Comparison of ENCODE assay signal across 8 cellular contexts in the genomic region with DNA sequence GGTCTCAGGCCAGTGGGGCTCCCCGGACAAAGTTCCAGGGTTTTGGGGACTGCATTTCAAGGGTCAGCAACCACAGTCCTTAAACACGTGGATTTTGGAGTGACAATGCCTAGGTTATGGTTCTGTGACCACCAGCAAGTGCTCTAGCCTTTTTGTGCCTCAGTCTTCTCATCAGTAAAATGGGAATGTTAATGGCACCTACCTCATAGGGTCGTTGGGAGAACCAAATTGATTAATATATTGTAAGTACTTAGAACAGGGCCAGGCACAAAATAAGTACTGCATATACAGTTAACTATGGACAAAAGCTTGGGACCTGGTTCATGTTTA. TPM values are rescaled to one million over a fixed set of nuclear protein-coding genes. Genes with fewer than 3 reads are reported as not detected.
DNase-seq lines count a peak whose midpoint lies in the region; ATAC-seq and TF ChIP-seq lines count a peak whose summit lies in the region.

No MANE protein-coding gene starts in this region.

- intact Hi-C loops in activated CD4-positive, alpha-beta memory T cell treated with anti-CD3 and anti-CD28 coated beads for 36 hours (cut with micrococcal nuclease): loop anchor here (1.0 kb wide), 1 partner anchor 9 kb away; no protein-coding TSS in a partner anchor
- intact Hi-C loops in gastrocnemius medialis (cut with DNase I; ENCODE audit: low total_unique reads): no loop called here

- H3K27ac ChIP-seq in GM23248 (peak overlapping the region; percentile 99), foreskin keratinocyte (peak overlapping the region; percentile 99), gastrocnemius medialis (peak overlapping the region; percentile 70 to 89 (median 80))

- H3K9me3 ChIP-seq in GM23248 (ENCODE audit: low read depth): no peaks in the 10 kb centered on the region
- H3K9me3 ChIP-seq in gastrocnemius medialis: no peaks in the 10 kb centered on the region

- CTCF ChIA-PET in activated CD4-positive, alpha-beta memory T cell treated with anti-CD3 and anti-CD28 coated beads for 36 hours (lab: Charles Lee): interaction anchor here (2.0 to 4.6 kb wide), 2 partner anchors 93 to 148 kb away, joined by 6 to 28 read pairs; no protein-coding TSS in a partner anchor

- peaks cover 84% of the 10 kb centered on the region for H3K4me1 Mint-ChIP-seq in activated CD4-positive, alpha-beta memory T cell treated with anti-CD3 and anti-CD28 coated beads for 36 hours (ENCODE audit: low read depth)
- peaks cover 33% of the 10 kb centered on the region for H3K4me1 Mint-ChIP-seq in nephron progenitor cell

- H3K79me2 ChIP-seq in GM23248 (ENCODE audit: insufficient read depth): peaks cover 79% of the 10 kb centered on the region

- H3K27me3 ChIP-seq in GM23248 (replicated peaks; ENCODE audit: insufficient read depth): no peaks in the 10 kb centered on the region
- H3K27me3 ChIP-seq in foreskin keratinocyte: no peaks in the 10 kb centered on the region
- H3K27me3 ChIP-seq in gastrocnemius medialis: no peaks in the 10 kb centered on the region

- no peaks in the 10 kb centered on the region for H3K9me3 Mint-ChIP-seq in activated CD4-positive, alpha-beta memory T cell treated with anti-CD3 and anti-CD28 coated beads for 36 hours
- H3K9me3 Mint-ChIP-seq in nephron progenitor cell: peaks cover 5% of the 10 kb centered on the region

- TF ChIP-seq CTCF in foreskin keratinocyte (conservative IDR thresholded peaks at IDR 0.05): no peak
- no peak for TF ChIP-seq CTCF in gastrocnemius medialis (IDR thresholded peaks at IDR 0.05 in 4 of 5, conservative IDR thresholded peaks at IDR 0.05 in 1 of 5)
- TF ChIP-seq CTCF in nephron progenitor cell (IDR thresholded peaks at IDR 0.05): no peak

- H3K4me2 ChIP-seq in GM23248 (ENCODE audit: unreplicated experiment): peak overlapping the region; percentile 74

- POLR2A ChIA-PET in activated CD4-positive, alpha-beta memory T cell treated with anti-CD3 and anti-CD28 coated beads for 36 hours (lab: Charles Lee): interaction anchor here (1.8 kb wide), 1 partner anchor 9 kb away, joined by 5 read pairs; no protein-coding TSS in a partner anchor

- peak overlapping the region; percentile 81 for H3K9ac ChIP-seq in GM23248

- H3K27me3 Mint-ChIP-seq in activated CD4-positive, alpha-beta memory T cell treated with anti-CD3 and anti-CD28 coated beads for 36 hours: no peaks in the 10 kb centered on the region
- peaks cover 3% of the 10 kb centered on the region for H3K27me3 Mint-ChIP-seq in nephron progenitor cell (ENCODE audit: low read depth, poor library complexity)

- peaks cover 42% of the 10 kb centered on the region for H3F3A ChIP-seq in GM23248 (ENCODE audit: insufficient read depth)

- ATAC-seq in foreskin keratinocyte: no peak
- ATAC-seq in gastrocnemius medialis: no peak
- ATAC-seq in GM19397 (IDR thresholded peaks at IDR 0.05; ENCODE audit: unreplicated experiment): no peak

- 23 to 36% methylated on average over 3 of the region's 3 CpGs for WGBS in GM23248 (ENCODE audit: low coverage in 1 of 2, low lambda C conversion rate in 2 of 2, missing lambda C conversion rate in 2 of 2), 2 experiments

- H3K27ac Mint-ChIP-seq in activated CD4-positive, alpha-beta memory T cell treated with anti-CD3 and anti-CD28 coated beads for 36 hours: peak overlapping the region; percentile 89
- no peak overlapping the region for H3K27ac Mint-ChIP-seq in nephron progenitor cell

- DNase-seq in GM23248 (no peak), foreskin keratinocyte (no peak), gastrocnemius medialis (no peak), NCI-H1417 (lab: John Stamatoyannopoulos, UW) (no peak), GOT3 (lab: John Stamatoyannopoulos, UW) (no peak), nephron progenitor cell (no peak)
- no peak for DNase-seq in activated CD4-positive, alpha-beta memory T cell treated with anti-CD3 and anti-CD28 coated beads for 36 hours

- H3K4me3 ChIP-seq in GM23248 (no peak overlapping the region), gastrocnemius medialis (peak overlapping the region in 2 of 4 donors; percentile 3 to 13)

- no peaks in the 10 kb centered on the region for H4K20me1 ChIP-seq in GM23248 (ENCODE audit: insufficient read depth)

- peak overlapping the region; percentile 32 for H3K4me3 Mint-ChIP-seq in activated CD4-positive, alpha-beta memory T cell treated with anti-CD3 and anti-CD28 coated beads for 36 hours
- no peak overlapping the region for H3K4me3 Mint-ChIP-seq in nephron progenitor cell

- H3K4me1 ChIP-seq in GM23248 (ENCODE audit: insufficient read depth) (peaks cover 29% of the 10 kb centered on the region), foreskin keratinocyte (peaks cover 36% of the 10 kb centered on the region), gastrocnemius medialis (peaks cover 10 to 17% of the 10 kb centered on the region in 2 donors)

- no peaks in the 10 kb centered on the region for H3K36me3 ChIP-seq in GM23248 (ENCODE audit: low read depth)
- no peaks in the 10 kb centered on the region for H3K36me3 ChIP-seq in gastrocnemius medialis

- H2AFZ ChIP-seq in GM23248: no peak overlapping the region

- H3K9me2 ChIP-seq in GM23248 (ENCODE audit: insufficient read depth): no peaks in the 10 kb centered on the region

- no peak for TF ChIP-seq POLR2A in gastrocnemius medialis (IDR thresholded peaks at IDR 0.05)

- in situ Hi-C loops in GM23248 (cut with MboI): no loop called here
- in situ Hi-C loops in gastrocnemius medialis (cut with MboI; ENCODE audit: low sequenced_read_pairs in 4 of 4): no loop called here

- H3K36me3 Mint-ChIP-seq in activated CD4-positive, alpha-beta memory T cell treated with anti-CD3 and anti-CD28 coated beads for 36 hours: peaks cover 56% of the 10 kb centered on the region
- H3K36me3 Mint-ChIP-seq in nephron progenitor cell (ENCODE audit: low read depth): peaks cover 16% of the 10 kb centered on the region

RNA-seq across cellular contexts. Expression of gene IL4R, which starts 13.8 kb away (rescaled TPM):
- 17.7 and 18.5 TPM in 2 replicates for total RNA-seq in GM23248 (2014; rRNA removed; shearing (Covaris generic))
- polyA plus RNA-seq in GM23248 (2016; fragmentation: Nextera tagmentation; extraction: Ambion mirVana) (11.3 and 11.7 TPM in 2 replicates), foreskin keratinocyte (50.4 and 57.1 TPM in 2 replicates)
- total RNA-seq in activated CD4-positive, alpha-beta memory T cell treated with anti-CD3 and anti-CD28 coated beads for 36 hours: 100 to 1,000 TPM; 146 to 153 TPM
- total RNA-seq in foreskin keratinocyte (78.4 and 83.6 TPM in 2 replicates), gastrocnemius medialis (1 to 10 TPM; 4.5 to 7.4 (median 6.5) TPM)

RNA-seq across cellular contexts. Expression of gene NSMCE1, which starts 59.0 kb away (rescaled TPM):
- 45.3 and 69.3 TPM in 2 replicates for total RNA-seq in GM23248 (2014; rRNA removed; shearing (Covaris generic))
- 99.3 and 107 TPM in 2 replicates for polyA plus RNA-seq in GM23248 (2016; fragmentation: Nextera tagmentation; extraction: Ambion mirVana)
- total RNA-seq in activated CD4-positive, alpha-beta memory T cell treated with anti-CD3 and anti-CD28 coated beads for 36 hours: 100 to 1,000 TPM; 120 to 121 TPM
- total RNA-seq in foreskin keratinocyte: 65.4 and 68.7 TPM in 2 replicates
- polyA plus RNA-seq in foreskin keratinocyte: 88.8 and 91.5 TPM in 2 replicates
- total RNA-seq in gastrocnemius medialis: 10 to 100 TPM; 20.2 to 29.1 (median 22.0) TPM
